ENCODE assay signal across 9 cellular contexts in genomic region chr19:12331211-12331941, GRCh38. TPM values are rescaled to one million over a fixed set of nuclear protein-coding genes. Genes with fewer than 3 reads are reported as not detected.
A peak's percentile ranks its signal among the peaks of the same experiment; 100 is the strongest.
DNase-seq lines count a peak whose midpoint lies in the region; ATAC-seq and TF ChIP-seq lines count a peak whose summit lies in the region.
"Had no signal": no experiment of that assay in that cellular context is flagged by ENCODE, and none has a peak within 500 bp of the region (broad histone marks: within the 10 kb centered on the region; RNA-seq: fewer than 3 reads in every experiment).

No MANE protein-coding gene starts in this region.

- no peak for ATAC-seq in GM21367 (IDR thresholded peaks at IDR 0.05; ENCODE audit: unreplicated experiment)

- no peaks in the 10 kb centered on the region for H3K27me3 Mint-ChIP-seq in dendritic cell treated with granulocyte-macrophage colony-stimulating factor and Interleukin-4, amounts not matched to agents 40 ng/mL and 50 ng/mL, for 4 days

- H3K9me3 ChIP-seq in vagina: no peaks in the 10 kb centered on the region
- H3K9me3 ChIP-seq: neutrophil had no signal

- H3K36me3 ChIP-seq in vagina: no peaks in the 10 kb centered on the region
- H3K36me3 ChIP-seq: neutrophil had no signal

- peak overlapping the region; percentile 57 for H3K4me3 Mint-ChIP-seq in dendritic cell treated with granulocyte-macrophage colony-stimulating factor and Interleukin-4, amounts not matched to agents 40 ng/mL and 50 ng/mL, for 4 days

- peaks cover 21% of the 10 kb centered on the region for H3K4me1 ChIP-seq in vagina

- no peak overlapping the region for H3K27ac ChIP-seq in vagina
- H3K27ac ChIP-seq: neutrophil had no signal

- no peak overlapping the region for H3K4me3 ChIP-seq in vagina

- peaks cover 16% of the 10 kb centered on the region for H3K36me3 Mint-ChIP-seq in dendritic cell treated with granulocyte-macrophage colony-stimulating factor and Interleukin-4, amounts not matched to agents 40 ng/mL and 50 ng/mL, for 4 days (ENCODE audit: low read depth)

- peak overlapping the region; percentile 96 for H3K27ac Mint-ChIP-seq in dendritic cell treated with granulocyte-macrophage colony-stimulating factor and Interleukin-4, amounts not matched to agents 40 ng/mL and 50 ng/mL, for 4 days

- intact Hi-C loops in dendritic cell treated with granulocyte-macrophage colony-stimulating factor and Interleukin-4, amounts not matched to agents 40 ng/mL and 50 ng/mL, for 4 days (cut with micrococcal nuclease): loop anchor here (5.0 kb wide), 1 partner anchor 39 kb away; the partner anchor contains the start of gene ZNF44
- intact Hi-C loops in vagina (cut with DNase I): no loop called here

- DNase-seq in GM20000 (ENCODE audit: low spot score) (peak; percentile 87), vagina (ENCODE audit: extremely low spot score in 2 of 2) (no peak), NCI-H345 treated with DMSO at 0.1 percent for 48 hours (lab: John Stamatoyannopoulos, UW; ENCODE audit: unreplicated experiment) (no peak), NCI-H1105 treated with DMSO at 0.1 percent for 48 hours (lab: John Stamatoyannopoulos, UW) (no peak)
- DNase-seq in activated CD4-positive, CD25-positive, alpha-beta regulatory T cell (lab: John Stamatoyannopoulos, UW): peak in 3 of 4 experiments; percentile 6 to 51 (median 36)
- DNase-seq in stimulated activated CD4-positive, alpha-beta T cell treated with anti-CD3 and anti-CD28 coated beads, TNF-alpha, amount 100 ng/mL, for 48 hours (ENCODE audit: low read depth in 3 of 3): peak; percentile 61 to 86 (median 78)

- peaks cover 8% of the 10 kb centered on the region for H3K9me3 Mint-ChIP-seq in dendritic cell treated with granulocyte-macrophage colony-stimulating factor and Interleukin-4, amounts not matched to agents 40 ng/mL and 50 ng/mL, for 4 days

- no peaks in the 10 kb centered on the region for H3K27me3 ChIP-seq in vagina
- H3K27me3 ChIP-seq: neutrophil had no signal

- no peak for TF ChIP-seq CTCF in GM20000 (IDR thresholded peaks at IDR 0.05; ENCODE audit: extremely low read depth, missing control alignments)
- no peak for TF ChIP-seq CTCF in vagina (IDR thresholded peaks at IDR 0.05)

- peaks cover 26% of the 10 kb centered on the region for H3K4me1 Mint-ChIP-seq in dendritic cell treated with granulocyte-macrophage colony-stimulating factor and Interleukin-4, amounts not matched to agents 40 ng/mL and 50 ng/mL, for 4 days (ENCODE audit: low read depth)

- TF ChIP-seq POLR2A in vagina (IDR thresholded peaks at IDR 0.05): no peak

RNA-seq across cellular contexts. Expression of gene ZNF563, which starts 2.1 kb away (rescaled TPM):
- total RNA-seq in vagina: 1.5 TPM

RNA-seq across cellular contexts. Expression of gene ZNF442, which starts 34.1 kb away (rescaled TPM):
- total RNA-seq in vagina: 2.2 TPM

RNA-seq across cellular contexts. Expression of gene ZNF44, which starts 36.7 kb away (rescaled TPM):
- total RNA-seq in vagina: 11.5 TPM

Comparison
In these comparisons a context has a peak if more than half of its experiments do, and no peak if none do; other contexts are left out.
1. DNase-seq: peak in GM20000 (single experiment), activated CD4-positive, CD25-positive, alpha-beta regulatory T cell (3 of 4) and stimulated activated CD4-positive, alpha-beta T cell treated with anti-CD3 and anti-CD28 coated beads, TNF-alpha, amount 100 ng/mL, for 48 hours (3 of 3); none in vagina (0 of 2), NCI-H345 treated with DMSO at 0.1 percent for 48 hours (single experiment) and NCI-H1105 treated with DMSO at 0.1 percent for 48 hours (single experiment).